In genomic region chr6:149323353-149323752, GRCh38 we compare ENCODE assay signal across 16 cellular contexts. TPM values are rescaled to one million over a fixed set of nuclear protein-coding genes. Genes with fewer than 3 reads are reported as not detected.
DNase-seq lines count a peak whose midpoint lies in the region; ATAC-seq lines count a peak whose summit lies in the region.
"Had no signal": no experiment of that assay in that cellular context is flagged by ENCODE, and none has a peak within 500 bp of the region (broad histone marks: within the 10 kb centered on the region; RNA-seq: fewer than 3 reads in every experiment).

No MANE protein-coding gene starts in this region.

- POLR2A ChIA-PET in T-cell (lab: Charles Lee) = interaction anchor here (0.6 to 1.1 kb wide), 3 partner anchors 49 to 69 kb away, joined by 3 read pairs; no protein-coding TSS in a partner anchor

- peaks cover 72% of the 10 kb centered on the region for H3K4me1 Mint-ChIP-seq in activated naive CD4-positive, alpha-beta T cell treated with anti-CD3 and anti-CD28 coated beads for 36 hours (ENCODE audit: low read depth)
- H3K4me1 Mint-ChIP-seq in T-cell = peaks cover 72 to 89% (median 85%) of the 10 kb centered on the region in 3 donors
- H3K4me1 Mint-ChIP-seq in central memory CD8-positive, alpha-beta T cell = peaks cover 58% of the 10 kb centered on the region
- H3K4me1 Mint-ChIP-seq in stimulated activated naive B cell treated with anti-CD40 and anti-IgM and Interleukin-4, amounts not matched to agents 10 μg/mL and 1 μg/mL and 100 μg/mL, for 72 hours = peaks cover 25 to 74% of the 10 kb centered on the region in 2 donors

- no peaks in the 10 kb centered on the region for H3K36me3 ChIP-seq in HAP-1 (replicated peaks)
- H3K36me3 ChIP-seq: left lung had no signal

- H3K27ac Mint-ChIP-seq in activated naive CD4-positive, alpha-beta T cell treated with anti-CD3 and anti-CD28 coated beads for 36 hours = peak overlapping the region; percentile 85
- H3K27ac Mint-ChIP-seq in T-cell = peak overlapping the region; percentile 82 to 86
- H3K27ac Mint-ChIP-seq in central memory CD8-positive, alpha-beta T cell (ENCODE audit: low read depth) = peak overlapping the region; percentile 33
- peak overlapping the region; percentile 15 for H3K27ac Mint-ChIP-seq in stimulated activated naive B cell treated with anti-CD40 and anti-IgM and Interleukin-4, amounts not matched to agents 10 μg/mL and 1 μg/mL and 100 μg/mL, for 72 hours

- peak overlapping the region; percentile 8 for H3K4me3 Mint-ChIP-seq in activated naive CD4-positive, alpha-beta T cell treated with anti-CD3 and anti-CD28 coated beads for 36 hours
- peak overlapping the region; percentile 31 to 74 (median 55) for H3K4me3 Mint-ChIP-seq in T-cell
- H3K4me3 Mint-ChIP-seq in central memory CD8-positive, alpha-beta T cell = no peak overlapping the region
- H3K4me3 Mint-ChIP-seq in stimulated activated naive B cell treated with anti-CD40 and anti-IgM and Interleukin-4, amounts not matched to agents 10 μg/mL and 1 μg/mL and 100 μg/mL, for 72 hours = no peak overlapping the region

- in situ Hi-C loops in HAP-1 (cut with MboI; ENCODE audit: low sequenced_read_pairs) = no loop called here

- no peak overlapping the region for H3K4me3 ChIP-seq in HAP-1
- H3K4me3 ChIP-seq: GM23248, left lung had no signal

- CTCF ChIA-PET in activated naive CD4-positive, alpha-beta T cell treated with anti-CD3 and anti-CD28 coated beads for 36 hours (lab: Charles Lee) = interaction anchor here (1.0 to 2.4 kb wide), 4 partner anchors 10 to 295 kb away, joined by 3 to 10 read pairs (median 6); no protein-coding TSS in a partner anchor
- CTCF ChIA-PET in T-cell (lab: Charles Lee) = interaction anchor here in 1 of 2 donors (0.8 to 1.8 kb wide), 2 partner anchors 43 to 241 kb away, joined by 3 to 4 read pairs; no protein-coding TSS in a partner anchor

- no peak for DNase-seq in activated naive CD4-positive, alpha-beta T cell treated with anti-CD3 and anti-CD28 coated beads for 36 hours
- no peak for DNase-seq in activated naive CD4-positive, alpha-beta T cell (lab: John Stamatoyannopoulos, UW)
- DNase-seq in T-cell (no peak), HAP-1 (ENCODE audit: low spot score in 2 of 2) (no peak), SK-N-DZ (ENCODE audit: low spot score) (no peak)
- no peak for DNase-seq in central memory CD8-positive, alpha-beta T cell (ENCODE audit: low spot score in 2 of 2)
- no peak for DNase-seq in stimulated activated naive B cell treated with anti-CD40 and anti-IgM and Interleukin-4, amounts not matched to agents 10 μg/mL and 1 μg/mL and 100 μg/mL, for 72 hours
- DNase-seq: activated CD4-positive, CD25-positive, alpha-beta regulatory T cell treated with anti-CD3 and anti-CD28 coated beads, Interleukin-2, amount 50 U/mL, for 72 hours; activated effector memory CD4-positive, alpha-beta T cell treated with anti-CD3 and anti-CD28 coated beads, Interleukin-2, amount 50 U/mL, for 16 hours; DMS153; GM23248; left lung; MV-4-11; NCI-H69 had no signal

- H3K9me3 Mint-ChIP-seq in activated naive CD4-positive, alpha-beta T cell treated with anti-CD3 and anti-CD28 coated beads for 36 hours = no peaks in the 10 kb centered on the region
- no peaks in the 10 kb centered on the region for H3K9me3 Mint-ChIP-seq in T-cell
- no peaks in the 10 kb centered on the region for H3K9me3 Mint-ChIP-seq in central memory CD8-positive, alpha-beta T cell
- no peaks in the 10 kb centered on the region for H3K9me3 Mint-ChIP-seq in stimulated activated naive B cell treated with anti-CD40 and anti-IgM and Interleukin-4, amounts not matched to agents 10 μg/mL and 1 μg/mL and 100 μg/mL, for 72 hours
- H3K9me3 Mint-ChIP-seq: nephron had no signal

- peaks cover 13% of the 10 kb centered on the region for H3K36me3 Mint-ChIP-seq in activated naive CD4-positive, alpha-beta T cell treated with anti-CD3 and anti-CD28 coated beads for 36 hours (ENCODE audit: low read depth)
- peaks cover 3% of the 10 kb centered on the region for H3K36me3 Mint-ChIP-seq in T-cell
- H3K36me3 Mint-ChIP-seq in central memory CD8-positive, alpha-beta T cell (ENCODE audit: insufficient read depth) = peaks cover 15% of the 10 kb centered on the region
- peaks cover 17 to 18% of the 10 kb centered on the region in 2 donors for H3K36me3 Mint-ChIP-seq in stimulated activated naive B cell treated with anti-CD40 and anti-IgM and Interleukin-4, amounts not matched to agents 10 μg/mL and 1 μg/mL and 100 μg/mL, for 72 hours

- H3K27me3 Mint-ChIP-seq in activated naive CD4-positive, alpha-beta T cell treated with anti-CD3 and anti-CD28 coated beads for 36 hours (ENCODE audit: low read depth) = no peaks in the 10 kb centered on the region
- no peaks in the 10 kb centered on the region for H3K27me3 Mint-ChIP-seq in T-cell
- H3K27me3 Mint-ChIP-seq in central memory CD8-positive, alpha-beta T cell = no peaks in the 10 kb centered on the region
- no peaks in the 10 kb centered on the region for H3K27me3 Mint-ChIP-seq in stimulated activated naive B cell treated with anti-CD40 and anti-IgM and Interleukin-4, amounts not matched to agents 10 μg/mL and 1 μg/mL and 100 μg/mL, for 72 hours

- no peaks in the 10 kb centered on the region for H3K9me3 ChIP-seq in HAP-1
- H3K9me3 ChIP-seq: left lung had no signal

- intact Hi-C loops in activated naive CD4-positive, alpha-beta T cell treated with anti-CD3 and anti-CD28 coated beads for 36 hours (cut with micrococcal nuclease) = no loop called here

- ATAC-seq in T-cell (replicated peaks in 1 of 4) = no peak
- no peak for ATAC-seq in central memory CD8-positive, alpha-beta T cell (replicated peaks; ENCODE audit: extremely low read depth, poor library complexity, severe bottlenecking)
- ATAC-seq in stimulated activated naive B cell treated with anti-CD40 and anti-IgM and Interleukin-4, amounts not matched to agents 10 μg/mL and 1 μg/mL and 100 μg/mL, for 72 hours (replicated peaks) = no peak
- ATAC-seq in GM18511 (IDR thresholded peaks at IDR 0.05; ENCODE audit: unreplicated experiment) = no peak

- no peaks in the 10 kb centered on the region for H3K27me3 ChIP-seq in HAP-1 (ENCODE audit: low read depth)
- H3K27me3 ChIP-seq: left lung had no signal

- H3K4me1 ChIP-seq in HAP-1 = peaks cover 44% of the 10 kb centered on the region

RNA-seq across cellular contexts. Expression of gene TAB2, which starts 5.8 kb away (rescaled TPM):
- 10 to 100 TPM; 62.1 to 66.7 TPM for total RNA-seq in activated naive CD4-positive, alpha-beta T cell treated with anti-CD3 and anti-CD28 coated beads for 36 hours
- 100 to 1,000 TPM; 128 to 160 (median 146) TPM for total RNA-seq in T-cell
- 19.3 and 22.9 TPM in 2 replicates for polyA plus RNA-seq in SK-N-DZ (2014; cell fraction: cytosol; rRNA removed)
- 10.7 and 16.1 TPM in 2 replicates for polyA plus RNA-seq in SK-N-DZ (2014; cell fraction: nucleus; rRNA removed)

Comparison
In these comparisons a context has a peak if more than half of its experiments do, and no peak if none do; other contexts are left out.
1. H3K27ac Mint-ChIP-seq: peak in every context shown above with its lines; median percentile 85 in activated naive CD4-positive, alpha-beta T cell treated with anti-CD3 and anti-CD28 coated beads for 36 hours; 84 in T-cell; 33 in central memory CD8-positive, alpha-beta T cell; 15 in stimulated activated naive B cell treated with anti-CD40 and anti-IgM and Interleukin-4, amounts not matched to agents 10 μg/mL and 1 μg/mL and 100 μg/mL, for 72 hours.
2. H3K4me3 Mint-ChIP-seq: peak in activated naive CD4-positive, alpha-beta T cell treated with anti-CD3 and anti-CD28 coated beads for 36 hours (single experiment) and T-cell (3 of 3); none in central memory CD8-positive, alpha-beta T cell (single experiment) and stimulated activated naive B cell treated with anti-CD40 and anti-IgM and Interleukin-4, amounts not matched to agents 10 μg/mL and 1 μg/mL and 100 μg/mL, for 72 hours (0 of 2).